8 cellular contexts compared by ENCODE assay signal in genomic region chr1:193103759-193104495, GRCh38. TPM values are rescaled to one million over a fixed set of nuclear protein-coding genes. Genes with fewer than 3 reads are reported as not detected.
DNase-seq lines count a peak whose midpoint lies in the region; ATAC-seq and TF ChIP-seq lines count a peak whose summit lies in the region.

No MANE protein-coding gene starts in this region.

- POLR2A ChIA-PET in activated B cell treated with CpG ODN at 0.5 μM for 24 hours (lab: Charles Lee) = interaction anchor here (2.6 to 5.1 kb wide), 2 partner anchors 17 to 45 kb away, joined by 22 to 42 read pairs; partner anchors contain the start of genes CDC73, RO60 and UCHL5

- peaks cover 23% of the 10 kb centered on the region for H3K36me3 Mint-ChIP-seq in activated B cell treated with CpG ODN at 0.5 μM for 24 hours (ENCODE audit: low read depth)
- peaks cover 6% of the 10 kb centered on the region for H3K36me3 Mint-ChIP-seq in stimulated activated memory B cell treated with anti-CD40 and anti-IgM and Interleukin-4, amounts not matched to agents 10 μg/mL and 1 μg/mL and 100 μg/mL, for 72 hours

- intact Hi-C loops in activated B cell treated with CpG ODN at 0.5 μM for 24 hours (cut with micrococcal nuclease) = no loop called here

- H3K4me3 Mint-ChIP-seq in activated B cell treated with CpG ODN at 0.5 μM for 24 hours = peak overlapping the region; percentile 93
- H3K4me3 Mint-ChIP-seq in stimulated activated memory B cell treated with anti-CD40 and anti-IgM and Interleukin-4, amounts not matched to agents 10 μg/mL and 1 μg/mL and 100 μg/mL, for 72 hours = peak overlapping the region; percentile 89

- H3K27me3 Mint-ChIP-seq in activated B cell treated with CpG ODN at 0.5 μM for 24 hours = no peaks in the 10 kb centered on the region
- no peaks in the 10 kb centered on the region for H3K27me3 Mint-ChIP-seq in stimulated activated memory B cell treated with anti-CD40 and anti-IgM and Interleukin-4, amounts not matched to agents 10 μg/mL and 1 μg/mL and 100 μg/mL, for 72 hours

- no peaks in the 10 kb centered on the region for H3K9me3 Mint-ChIP-seq in activated B cell treated with CpG ODN at 0.5 μM for 24 hours
- no peaks in the 10 kb centered on the region for H3K9me3 Mint-ChIP-seq in stimulated activated memory B cell treated with anti-CD40 and anti-IgM and Interleukin-4, amounts not matched to agents 10 μg/mL and 1 μg/mL and 100 μg/mL, for 72 hours

- DNase-seq in SIG-M5 treated with dmso at 0.1 percent for 504 hours (lab: John Stamatoyannopoulos, UW; ENCODE audit: unreplicated experiment) (peak; percentile 24), SIG-M5 (lab: John Stamatoyannopoulos, UW) (no peak), activated B cell treated with CpG ODN at 0.5 μM for 24 hours (no peak), glomerular visceral epithelial cell (ENCODE audit: extremely low spot score) (no peak)

- H3K4me3 ChIP-seq in iPS-11a (ENCODE audit: low read depth, low read length) = peak overlapping the region; percentile 69

- peaks cover 18% of the 10 kb centered on the region for H3K4me1 Mint-ChIP-seq in activated B cell treated with CpG ODN at 0.5 μM for 24 hours
- H3K4me1 Mint-ChIP-seq in stimulated activated memory B cell treated with anti-CD40 and anti-IgM and Interleukin-4, amounts not matched to agents 10 μg/mL and 1 μg/mL and 100 μg/mL, for 72 hours = peaks cover 25% of the 10 kb centered on the region

- no peak overlapping the region for H3K27ac Mint-ChIP-seq in activated B cell treated with CpG ODN at 0.5 μM for 24 hours
- peak overlapping the region; percentile 81 for H3K27ac Mint-ChIP-seq in stimulated activated memory B cell treated with anti-CD40 and anti-IgM and Interleukin-4, amounts not matched to agents 10 μg/mL and 1 μg/mL and 100 μg/mL, for 72 hours

- no peak for ATAC-seq in activated B cell treated with CpG ODN at 0.5 μM for 24 hours (ENCODE audit: low read depth)
- ATAC-seq in stimulated activated memory B cell treated with anti-CD40 and anti-IgM and Interleukin-4, amounts not matched to agents 10 μg/mL and 1 μg/mL and 100 μg/mL, for 72 hours = no peak
- no peak for ATAC-seq in HG03342 (IDR thresholded peaks at IDR 0.05; ENCODE audit: unreplicated experiment)
- ATAC-seq in GM19452 (IDR thresholded peaks at IDR 0.05; ENCODE audit: unreplicated experiment) = no peak

- CTCF ChIA-PET in activated B cell treated with CpG ODN at 0.5 μM for 24 hours (lab: Charles Lee) = interaction anchor here (1.0 to 2.0 kb wide), 4 partner anchors 16 to 629 kb away, joined by 3 to 4 read pairs (median 4); partner anchors contain the start of gene CDC73

- no peak for TF ChIP-seq CTCF in activated B cell treated with CpG ODN at 0.5 μM for 24 hours (IDR thresholded peaks at IDR 0.05)

RNA-seq across cellular contexts. Expression of gene GLRX2, which starts 1.3 kb away (rescaled TPM):
- total RNA-seq in activated B cell treated with CpG ODN at 0.5 μM for 24 hours = 10.9 and 14.4 TPM in 2 replicates

RNA-seq across cellular contexts. Expression of gene CDC73, which starts 17.9 kb away (rescaled TPM):
- total RNA-seq in activated B cell treated with CpG ODN at 0.5 μM for 24 hours = 55.9 and 59.1 TPM in 2 replicates

RNA-seq across cellular contexts. Expression of gene RO60, which starts 44.5 kb away (rescaled TPM):
- 55.9 and 61.1 TPM in 2 replicates for total RNA-seq in activated B cell treated with CpG ODN at 0.5 μM for 24 hours

RNA-seq across cellular contexts. Expression of gene UCHL5, which starts 44.8 kb away (rescaled TPM):
- total RNA-seq in activated B cell treated with CpG ODN at 0.5 μM for 24 hours = 32.3 and 36.4 TPM in 2 replicates
